In genomic region chr22:33300165-33300564, GRCh38 we compare ENCODE assay signal across 20 cellular contexts.
DNase-seq lines count a peak whose midpoint lies in the region; ATAC-seq and TF ChIP-seq lines count a peak whose summit lies in the region.
"Had no signal": no experiment of that assay in that cellular context is flagged by ENCODE, and none has a peak within 500 bp of the region (broad histone marks: within the 10 kb centered on the region; RNA-seq: fewer than 3 reads in every experiment).

No MANE protein-coding gene starts in this region.

- H3K4me1 ChIP-seq in right atrium auricular region (peaks cover 0 to 7% of the 10 kb centered on the region in 2 donors), heart right ventricle (peaks cover 5 to 35% (median 16%) of the 10 kb centered on the region in 9 donors)
- H3K4me1 ChIP-seq: transverse colon had no signal

- TF ChIP-seq CTCF in right atrium auricular region (IDR thresholded peaks at IDR 0.05) (no peak), heart right ventricle (IDR thresholded peaks at IDR 0.05) (no peak)

- no peak overlapping the region for H3K4me3 ChIP-seq in right atrium auricular region
- H3K4me3 ChIP-seq in heart right ventricle: no peak overlapping the region
- H3K4me3 ChIP-seq: body of pancreas, transverse colon had no signal

- intact Hi-C loops in Right ventricle myocardium inferior (cut with DNase I) (loop anchor here (5.0 to 10.0 kb wide), 5 partner anchors 217 to 807 kb away; partner anchors contain the start of gene LARGE1), heart right ventricle (cut with DNase I) (loop anchor here (5.0 to 10.0 kb wide), 16 partner anchors 167 to 1725 kb away; partner anchors contain the start of gene LARGE1 (in 4 of the 10)), posterior cingulate gyrus (cut with DNase I) (loop anchor here (5.0 kb wide), 4 partner anchors 222 to 1852 kb away; no protein-coding TSS in a partner anchor)

- ATAC-seq in Right ventricle myocardium inferior: peak; percentile 69
- peak in 7 of 8 donors; percentile 29 to 72 (median 53) for ATAC-seq in heart right ventricle
- ATAC-seq in HG03159 (IDR thresholded peaks at IDR 0.05; ENCODE audit: unreplicated experiment): no peak
- ATAC-seq: activated CD8-positive, alpha-beta T cell treated with anti-CD3 and anti-CD28 coated beads, Interleukin-2, amount 10 ng/mL, durations not matched to agents 7 days and 5 days; activated T-cell treated with anti-CD3 and anti-CD28 coated beads, Interleukin-2, amount 50 U/mL, for 4 hours; body of pancreas had no signal

- H3K27me3 ChIP-seq in right atrium auricular region (no peaks in the 10 kb centered on the region), heart right ventricle (no peaks in the 10 kb centered on the region)
- H3K27me3 ChIP-seq: body of pancreas, transverse colon had no signal

- H3K27ac ChIP-seq in right atrium auricular region (no peak overlapping the region), heart right ventricle (peak overlapping the region in 2 of 10 donors; percentile 4 to 6)
- H3K27ac ChIP-seq: body of pancreas, transverse colon had no signal

- H3K36me3 ChIP-seq in right atrium auricular region: peaks cover 32% of the 10 kb centered on the region
- H3K36me3 ChIP-seq in heart right ventricle: peaks cover 0 to 35% (median 0%) of the 10 kb centered on the region in 9 donors
- H3K36me3 ChIP-seq: transverse colon had no signal

- DNase-seq in Right ventricle myocardium inferior (ENCODE audit: missing footprints) (no peak), right atrium auricular region (ENCODE audit: low spot score) (no peak), MV-4-11 (lab: John Stamatoyannopoulos, UW) (peak; percentile 1), heart right ventricle (peak in 1 of 2 donors; percentile 32), RPMI8226 (no peak), posterior cingulate gyrus (no peak), kidney glomerular epithelial cell (lab: John Stamatoyannopoulos, UW) (no peak)
- DNase-seq: activated CD4-positive, CD25-positive, alpha-beta regulatory T cell; activated CD8-positive, alpha-beta T cell treated with anti-CD3 and anti-CD28 coated beads, Interleukin-2, amount 10 ng/mL, durations not matched to agents 7 days and 5 days; activated T-cell treated with anti-CD3 and anti-CD28 coated beads, Interleukin-2, amount 50 U/mL, for 4 hours; body of pancreas; CD4-positive, alpha-beta T cell; DMS53; hippocampal formation; islet precursor cell; NCI-H187; NCI-H510A treated with DMSO at 0.1 percent for 48 hours; OCI-M1; transverse colon had no signal

- 36 to 51% methylated on average over 1 of the region's 1 CpG for WGBS in heart right ventricle, 2 donors

- H3K9me3 ChIP-seq in right atrium auricular region (no peaks in the 10 kb centered on the region), heart right ventricle (no peaks in the 10 kb centered on the region)
- H3K9me3 ChIP-seq: body of pancreas, transverse colon had no signal
